ENCODE assay signal across 2 cellular contexts in genomic region chr12:49223122-49223521, GRCh38.
TF ChIP-seq lines count a peak whose summit lies in the region.

No MANE protein-coding gene starts in this region.

TF ChIP-seq in SK-N-SH, 30 proteins besides CTCF, POLR2A, EP300 and RAD21 (continued from another document):
- no peak for TF ChIP-seq ELF1 (IDR thresholded peaks at IDR 0.05)
- no peak for TF ChIP-seq TCF12 (IDR thresholded peaks at IDR 0.05)
- TF ChIP-seq IRF3 (IDR thresholded peaks at IDR 0.05; ENCODE audit: low read depth, low read length): no peak
- no peak for TF ChIP-seq FOSL2 (IDR thresholded peaks at IDR 0.05; ENCODE audit: borderline replicate concordance, low read depth)
- TF ChIP-seq FOXM1 (IDR thresholded peaks at IDR 0.05; ENCODE audit: low read depth): no peak
- no peak for TF ChIP-seq PBX3 (IDR thresholded peaks at IDR 0.05)
- TF ChIP-seq NRF1 (IDR thresholded peaks at IDR 0.05; ENCODE audit: low read depth, low read length): no peak

TF ChIP-seq in SK-N-SH treated with all-trans-retinoic acid at 6 μM for 48 hours, 23 proteins besides CTCF, POLR2A, EP300 and RAD21 (continued from another document):
- TF ChIP-seq OSR1 (CRISPR knock-in tag; IDR thresholded peaks at IDR 0.05) (no peak), GLIS3 (CRISPR knock-in tag; IDR thresholded peaks at IDR 0.05) (no peak), PATZ1 (CRISPR knock-in tag; IDR thresholded peaks at IDR 0.05; ENCODE audit: borderline replicate concordance) (no peak), PPARA (CRISPR knock-in tag; IDR thresholded peaks at IDR 0.05; ENCODE audit: borderline replicate concordance) (no peak), TCF4 (CRISPR knock-in tag; IDR thresholded peaks at IDR 0.05; ENCODE audit: borderline replicate concordance) (no peak)
